ENCODE assay signal across 1 cellular context in genomic region chr2:65430515-65431416, GRCh38.
TF ChIP-seq lines count a peak whose summit lies in the region.

No MANE protein-coding gene starts in this region.

TF ChIP-seq in HepG2, 621 proteins besides CTCF, POLR2A, EP300 and RAD21 (continued from another document and continues in another):
- TF ChIP-seq BCLAF1 (IDR thresholded peaks at IDR 0.05) (no peak), ZNF44 (CRISPR knock-in tag; IDR thresholded peaks at IDR 0.05) (0 out of 2 replicates have a peak, but pooled peaks have one; percentile 30), ZNF781 (CRISPR knock-in tag; IDR thresholded peaks at IDR 0.05; ENCODE audit: borderline replicate concordance, not compliant biosample characterization) (no peak), ZNF75D (CRISPR knock-in tag; IDR thresholded peaks at IDR 0.05; ENCODE audit: borderline replicate concordance) (no peak), ZNF749 (CRISPR knock-in tag; IDR thresholded peaks at IDR 0.05; ENCODE audit: borderline replicate concordance) (no peak), ATF6 (CRISPR knock-in tag; conservative IDR thresholded peaks at IDR 0.05) (no peak), ZNF407 (CRISPR knock-in tag; IDR thresholded peaks at IDR 0.05; ENCODE audit: not compliant biosample characterization) (no peak), E2F1 (CRISPR knock-in tag; IDR thresholded peaks at IDR 0.05) (0 out of 2 replicates have a peak, but pooled peaks have one; percentile 50), CSRNP1 (CRISPR knock-in tag; IDR thresholded peaks at IDR 0.05) (peak; percentile 38; the same call in 1 of the 2 replicates), ZNF629 (CRISPR knock-in tag; conservative IDR thresholded peaks at IDR 0.05) (peak; percentile 18; the same call in 1 of the 2 replicates), MXD3 (CRISPR knock-in tag; IDR thresholded peaks at IDR 0.05) (peak; percentile 53; the same call in 1 of the 2 replicates), GTF2F1 (IDR thresholded peaks at IDR 0.05; ENCODE audit: low read length) (no peak), RARA (CRISPR knock-in tag; IDR thresholded peaks at IDR 0.05) (0 out of 2 replicates have a peak, but pooled peaks have one; percentile 12), ZNF468 (CRISPR knock-in tag; IDR thresholded peaks at IDR 0.05) (0 out of 2 replicates have a peak, but pooled peaks have one; percentile 56), ZNF609 (CRISPR knock-in tag; IDR thresholded peaks at IDR 0.05; ENCODE audit: borderline replicate concordance) (peak; percentile 57; the same call in 1 of the 2 replicates), ZNF275 (CRISPR knock-in tag; IDR thresholded peaks at IDR 0.05; ENCODE audit: borderline replicate concordance) (peak; percentile 26; the same call in 1 of the 2 replicates), ZFP62 (CRISPR knock-in tag; IDR thresholded peaks at IDR 0.05) (no peak), ARHGAP35 (CRISPR knock-in tag; IDR thresholded peaks at IDR 0.05; ENCODE audit: borderline replicate concordance) (no peak), WIZ (CRISPR knock-in tag; IDR thresholded peaks at IDR 0.05) (no peak), ZNF777 (CRISPR knock-in tag; IDR thresholded peaks at IDR 0.05) (0 out of 2 replicates have a peak, but pooled peaks have one; percentile 39), TBX2 (CRISPR knock-in tag; IDR thresholded peaks at IDR 0.05; ENCODE audit: borderline replicate concordance) (peak; percentile 21; the same call in 1 of the 2 replicates), ZFP36 (IDR thresholded peaks at IDR 0.05; ENCODE audit: borderline replicate concordance, low read depth, low read length, partially characterized antibody) (no peak), ZNF770 (CRISPR knock-in tag; IDR thresholded peaks at IDR 0.05) (peak; percentile 58; the same call in 1 of the 2 replicates), ZFYVE20 (CRISPR knock-in tag; IDR thresholded peaks at IDR 0.05; ENCODE audit: borderline replicate concordance, low read depth) (0 out of 2 replicates have a peak, but pooled peaks have one; percentile 62), ELF4 (CRISPR knock-in tag; IDR thresholded peaks at IDR 0.05; ENCODE audit: borderline replicate concordance) (peak; percentile 52; the same call in 1 of the 2 replicates)
